8 cellular contexts compared by ENCODE assay signal in genomic region chr7:33807779-33808482, GRCh38.
DNase-seq lines count a peak whose midpoint lies in the region; ATAC-seq and TF ChIP-seq lines count a peak whose summit lies in the region.

No MANE protein-coding gene starts in this region.

- peak overlapping the region; percentile 61 for H2AFZ ChIP-seq in osteoblast (ENCODE audit: low read length)

- H4K20me1 ChIP-seq in osteoblast (ENCODE audit: insufficient read depth, low read length), result no peaks in the 10 kb centered on the region

- H3K9me3 ChIP-seq in HUES48 (ENCODE audit: control insufficient read depth, insufficient read depth, low read length) (no peaks in the 10 kb centered on the region), osteoblast (ENCODE audit: low read depth, low read length) (no peaks in the 10 kb centered on the region)

- no peak overlapping the region for H3K4me3 ChIP-seq in HUES48 (ENCODE audit: low read depth, low read length)
- no peak overlapping the region for H3K4me3 ChIP-seq in cardiac fibroblast (replicated peaks in 1 of 2; ENCODE audit: low read depth in 2 of 2, low read length in 2 of 2)
- H3K4me3 ChIP-seq in osteoblast (ENCODE audit: insufficient read depth, low read length), result no peak overlapping the region

- peak; percentile 60 for TF ChIP-seq CTCF in cardiac fibroblast (IDR thresholded peaks at IDR 0.05; ENCODE audit: low read depth, low read length)
- TF ChIP-seq CTCF in osteoblast (IDR thresholded peaks at IDR 0.05; ENCODE audit: extremely low read depth, low read depth, low read length), result peak; percentile 69

- H3K79me2 ChIP-seq in osteoblast (ENCODE audit: insufficient read depth, low read length), result no peaks in the 10 kb centered on the region

- peak overlapping the region; percentile 58 for H3K4me2 ChIP-seq in osteoblast (ENCODE audit: insufficient read depth, low read length)

- H3K4me1 ChIP-seq in HUES48 (ENCODE audit: control insufficient read depth, insufficient read depth, low read length), result 0 out of 2 replicates have a peak, but pooled peaks cover 5% of the 10 kb centered on the region
- H3K4me1 ChIP-seq in osteoblast (ENCODE audit: insufficient read depth, low read length), result peaks cover 40% of the 10 kb centered on the region

- H3K27ac ChIP-seq in HUES48 (ENCODE audit: low read depth, low read length) (peak overlapping the region; percentile 21), osteoblast (ENCODE audit: low read depth, low read length) (peak overlapping the region; percentile 94)

- DNase-seq in DMS53 (lab: John Stamatoyannopoulos, UW) (peak; percentile 55), DMS53 treated with DMSO at 0.1 percent for 48 hours (lab: John Stamatoyannopoulos, UW; ENCODE audit: unreplicated experiment) (no peak), cardiac fibroblast (ENCODE audit: low read depth in 2 of 2) (peak; percentile 83 to 94), osteoblast (ENCODE audit: insufficient read length, low spot score, missing footprints) (peak; percentile 86), NCI-H1436 (lab: John Stamatoyannopoulos, UW) (no peak)

- no peak overlapping the region for H3K9ac ChIP-seq in HUES48 (ENCODE audit: low read depth, low read length)

- H3K27me3 ChIP-seq in HUES48 (ENCODE audit: control insufficient read depth, insufficient read depth, low read length) (no peaks in the 10 kb centered on the region), osteoblast (ENCODE audit: insufficient read depth, low read length) (no peaks in the 10 kb centered on the region)

- ATAC-seq in HG03159 (IDR thresholded peaks at IDR 0.05; ENCODE audit: unreplicated experiment) (no peak), HG03439 (IDR thresholded peaks at IDR 0.05; ENCODE audit: unreplicated experiment) (no peak)

- H3K36me3 ChIP-seq in HUES48 (ENCODE audit: control insufficient read depth, insufficient read depth, low read length) (no peaks in the 10 kb centered on the region), osteoblast (ENCODE audit: insufficient read depth, low read length) (no peaks in the 10 kb centered on the region)

Comparison
In these comparisons a context has a peak if more than half of its experiments do, and no peak if none do; other contexts are left out.
1. DNase-seq: peak in DMS53 (single experiment), cardiac fibroblast (2 of 2) and osteoblast (single experiment); none in DMS53 treated with DMSO at 0.1 percent for 48 hours (single experiment) and NCI-H1436 (single experiment).